ENCODE assay signal across 13 cellular contexts in the genomic region with DNA sequence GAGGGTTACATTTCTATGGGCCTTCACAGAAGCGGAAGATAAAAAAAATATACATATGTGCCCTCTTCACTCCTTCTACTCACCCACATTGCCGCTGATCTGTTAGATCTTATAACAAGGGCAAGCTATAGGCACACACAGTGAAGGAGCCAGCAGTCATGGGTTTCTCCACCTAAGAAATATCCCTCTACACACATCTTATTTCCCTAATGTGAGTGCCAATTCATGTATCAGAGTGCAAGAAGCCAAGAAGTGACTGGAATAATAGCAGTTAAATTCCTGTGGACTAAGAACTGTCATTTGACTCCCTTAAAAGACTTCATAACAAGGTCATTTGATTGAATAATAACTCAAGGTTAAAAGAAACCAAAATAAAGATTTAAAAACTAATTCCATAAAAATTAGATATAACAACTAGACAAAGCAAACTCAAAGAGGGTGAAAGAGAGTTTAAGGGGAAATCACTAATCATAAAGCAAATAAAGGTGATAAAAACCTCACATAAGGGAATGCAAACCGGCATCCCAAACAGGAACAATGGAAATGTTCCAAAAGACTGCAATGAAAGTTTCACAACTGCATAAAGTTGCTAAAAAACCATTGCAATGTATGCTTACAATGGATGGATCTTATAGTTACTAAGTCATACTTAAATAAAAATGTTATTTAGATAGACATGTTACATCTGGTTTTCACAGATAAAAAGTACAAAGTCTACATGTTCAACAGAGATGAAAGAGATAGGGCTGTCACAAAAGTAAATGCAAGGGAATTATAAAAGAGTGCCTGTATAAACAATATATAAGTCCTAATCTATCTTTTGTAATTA. TPM values are rescaled to one million over a fixed set of nuclear protein-coding genes. Genes with fewer than 3 reads are reported as not detected.
A peak's percentile ranks its signal among the peaks of the same experiment; 100 is the strongest.
DNase-seq lines count a peak whose midpoint lies in the region; ATAC-seq and TF ChIP-seq lines count a peak whose summit lies in the region.
"Had no signal": no experiment of that assay in that cellular context is flagged by ENCODE, and none has a peak within 500 bp of the region (broad histone marks: within the 10 kb centered on the region; RNA-seq: fewer than 3 reads in every experiment).

No MANE protein-coding gene starts in this region.

- no peak overlapping the region for H2AK5ac ChIP-seq in IMR-90 (ENCODE audit: low read depth, low read length)

- peak overlapping the region; percentile 58 for H3K4me2 ChIP-seq in IMR-90 (ENCODE audit: low read depth, low read length)

- no peak for TF ChIP-seq POLR2A in IMR-90 (IDR thresholded peaks at IDR 0.05; ENCODE audit: low read depth, low read length)

- TF ChIP-seq CTCF in IMR-90 (conservative IDR thresholded peaks at IDR 0.05; ENCODE audit: low read depth, low read length), result no peak
- TF ChIP-seq CTCF in astrocyte of the spinal cord (IDR thresholded peaks at IDR 0.05; ENCODE audit: low read depth, low read length), result no peak

- H3K9me1 ChIP-seq in IMR-90 (ENCODE audit: insufficient read depth, low read length), result no peaks in the 10 kb centered on the region; the same call in 1 of the 2 replicates

- H3K27me3 ChIP-seq in IMR-90 (ENCODE audit: control insufficient read depth, insufficient read depth, low read length), result no peaks in the 10 kb centered on the region
- H3K27me3 ChIP-seq in skeletal muscle tissue (ENCODE audit: control insufficient read depth in 3 of 3, insufficient read depth in 3 of 3, low read length in 3 of 3), result no peaks in the 10 kb centered on the region
- H3K27me3 ChIP-seq: esophagus muscularis mucosa had no signal

- peak overlapping the region; percentile 7; the same call in 1 of the 2 replicates for H3K23ac ChIP-seq in IMR-90 (ENCODE audit: low read depth, low read length)

- DNase-seq in IMR-90, result peak; percentile 49
- peak; percentile 54 for DNase-seq in astrocyte of the spinal cord (ENCODE audit: low read depth, low spot score)
- no peak for DNase-seq in left ventricle myocardium superior
- no peak for DNase-seq in NK-92 (lab: John Stamatoyannopoulos, UW; ENCODE audit: unreplicated experiment)
- DNase-seq in NCI-H2227 (lab: John Stamatoyannopoulos, UW; ENCODE audit: unreplicated experiment), result no peak
- no peak for DNase-seq in stimulated activated naive CD4-positive, alpha-beta T cell (lab: John Stamatoyannopoulos, UW)
- DNase-seq: CD4-positive, alpha-beta memory T cell; GF-D8; HFFc6; NCI-H1092 treated with DMSO at 0.1 percent for 48 hours; retina had no signal

- H3K9me3 ChIP-seq in IMR-90 (ENCODE audit: control insufficient read depth, insufficient read depth, low read length), result no peaks in the 10 kb centered on the region
- no peaks in the 10 kb centered on the region for H3K9me3 ChIP-seq in skeletal muscle tissue (ENCODE audit: control insufficient read depth in 3 of 3, low read length in 3 of 3)
- H3K9me3 ChIP-seq: esophagus muscularis mucosa had no signal

- H3K9ac ChIP-seq in IMR-90 (ENCODE audit: low read depth, low read length), result no peak overlapping the region
- H3K9ac ChIP-seq in skeletal muscle tissue (ENCODE audit: low read depth in 1 of 3, low read length in 3 of 3), result peak overlapping the region in 1 of 3 donors; percentile 41

- H2BK20ac ChIP-seq in IMR-90 (ENCODE audit: low read depth, low read length), result no peak overlapping the region

- H2BK15ac ChIP-seq in IMR-90 (ENCODE audit: low read depth, low read length), result no peak overlapping the region; the same call in 2 of the 3 replicates

- ATAC-seq in IMR-90 (ENCODE audit: low read depth), result peak; percentile 46
- ATAC-seq in left ventricle myocardium superior, result peak; percentile 27

- no peak overlapping the region for H2AK9ac ChIP-seq in IMR-90 (replicated peaks; ENCODE audit: low read depth, low read length, poor library complexity)

- peaks cover 29 to 60% of the 10 kb centered on the region in 2 experiments for H3K79me1 ChIP-seq in IMR-90 (ENCODE audit: low read depth in 1 of 2, low read length in 2 of 2)

- POLR2A ChIA-PET in IMR-90 (lab: Charles Lee; ENCODE audit: unreplicated experiment), result no interaction called here

- H4K20me1 ChIP-seq in IMR-90 (ENCODE audit: insufficient read depth, low read length), result peaks cover 24% of the 10 kb centered on the region

- no peak overlapping the region for H2BK5ac ChIP-seq in IMR-90 (ENCODE audit: low read depth, low read length, poor library complexity, severe bottlenecking)

- no peak overlapping the region for H3K56ac ChIP-seq in IMR-90 (ENCODE audit: extremely low read depth, insufficient read depth, low read length)

- in situ Hi-C loops in IMR-90 (cut with MboI; ENCODE audit: low sequenced_read_pairs) (no loop called here), astrocyte of the spinal cord (cut with HindIII; ENCODE audit: low sequenced_read_pairs) (no loop called here)

- H3K14ac ChIP-seq in IMR-90 (replicated peaks; ENCODE audit: low read depth, low read length), result peak overlapping the region; percentile 54; the same call in 1 of the 2 replicates

- dilution Hi-C loops in IMR-90 (cut with HindIII; ENCODE audit: low sequenced_read_pairs, unreplicated experiment), result no loop called here

- H4K91ac ChIP-seq in IMR-90 (ENCODE audit: insufficient read depth, low read depth, low read length), result no peak overlapping the region

- TF ChIP-seq RAD21 in IMR-90 (IDR thresholded peaks at IDR 0.05; ENCODE audit: low read length), result no peak

- H3K27ac ChIP-seq in IMR-90 (ENCODE audit: insufficient read depth, low read length) (no peak overlapping the region), skeletal muscle tissue (ENCODE audit: low read depth, low read length) (peak overlapping the region; percentile 25)
- H3K27ac ChIP-seq: esophagus muscularis mucosa had no signal

- intact Hi-C loops in IMR-90 (cut with micrococcal nuclease) (no loop called here), left ventricle myocardium superior (cut with micrococcal nuclease) (no loop called here)

- H3K4me1 ChIP-seq in IMR-90 (ENCODE audit: control insufficient read depth, insufficient read depth, low read length), result peaks cover 8% of the 10 kb centered on the region
- H3K4me1 ChIP-seq in skeletal muscle tissue (ENCODE audit: control insufficient read depth in 3 of 3, insufficient read depth in 3 of 3, low read length in 3 of 3), result peaks cover 11 to 13% (median 12%) of the 10 kb centered on the region in 3 donors

- H3K4me3 ChIP-seq in IMR-90 (ENCODE audit: insufficient read depth, low read depth, low read length) (no peak overlapping the region), astrocyte of the spinal cord (ENCODE audit: low read depth, low read length) (no peak overlapping the region), skeletal muscle tissue (ENCODE audit: low read length in 3 of 3) (peak overlapping the region in 1 of 3 donors; percentile 29)
- H3K4me3 ChIP-seq: esophagus muscularis mucosa had no signal

- WGBS in IMR-90 (ENCODE audit: extremely low coverage in 2 of 2, insufficient read length in 1 of 2), 2 experiments, result no CpG with 5 or more reads among the region's 3 CpGs

- CTCF ChIA-PET in IMR-90 (lab: Yijun Ruan, JAX), result no interaction called here

- H2BK120ac ChIP-seq in IMR-90 (ENCODE audit: low read depth, low read length), result no peak overlapping the region

- H4K8ac ChIP-seq in IMR-90 (ENCODE audit: low read depth in 2 of 2, low read length in 2 of 2), result no peak overlapping the region; a peak in 1 of 4 replicates

- H2AFZ ChIP-seq in IMR-90 (replicated peaks; ENCODE audit: low read length, poor library complexity), result no peak overlapping the region

- no peak overlapping the region for H3K4ac ChIP-seq in IMR-90 (ENCODE audit: low read depth, low read length)

- no peak overlapping the region for H4K5ac ChIP-seq in IMR-90 (ENCODE audit: low read depth, low read length)

- no peak overlapping the region for H3K18ac ChIP-seq in IMR-90 (ENCODE audit: low read depth, low read length)

- no TSS peak for BruUV-seq in IMR-90 (replicated peaks; lab: Mats Ljungman, UMichigan)

- peaks cover 3% of the 10 kb centered on the region; the same call in 1 of the 2 replicates for H3K36me3 ChIP-seq in IMR-90 (ENCODE audit: control insufficient read depth, insufficient read depth, low read length)
- H3K36me3 ChIP-seq in skeletal muscle tissue (ENCODE audit: control insufficient read depth in 3 of 3, insufficient read depth in 3 of 3, low read length in 3 of 3), result no peaks in the 10 kb centered on the region
- H3K36me3 ChIP-seq: esophagus muscularis mucosa had no signal

TF ChIP-seq in IMR-90, 13 proteins besides CTCF, POLR2A, EP300 and RAD21 (continues in another document):
- no peak for TF ChIP-seq RCOR1 (IDR thresholded peaks at IDR 0.05; ENCODE audit: insufficient replicate concordance, low read length)
- no peak for TF ChIP-seq MXI1 (IDR thresholded peaks at IDR 0.05; ENCODE audit: borderline replicate concordance, low read depth, low read length)
- TF ChIP-seq RFX5 (IDR thresholded peaks at IDR 0.05; ENCODE audit: low read depth, low read length), result no peak
- no peak for TF ChIP-seq MAFK (IDR thresholded peaks at IDR 0.05; ENCODE audit: low read depth, low read length)
- TF ChIP-seq FOS (IDR thresholded peaks at IDR 0.05; ENCODE audit: low read depth, low read length), result no peak
- TF ChIP-seq SMC3 (IDR thresholded peaks at IDR 0.05; ENCODE audit: low read depth, low read length), result no peak
- no peak for TF ChIP-seq BHLHE40 (IDR thresholded peaks at IDR 0.05; ENCODE audit: low read depth, low read length)
- TF ChIP-seq CEBPB (IDR thresholded peaks at IDR 0.05; ENCODE audit: low read depth, low read length), result no peak
- TF ChIP-seq, protein P1, sequence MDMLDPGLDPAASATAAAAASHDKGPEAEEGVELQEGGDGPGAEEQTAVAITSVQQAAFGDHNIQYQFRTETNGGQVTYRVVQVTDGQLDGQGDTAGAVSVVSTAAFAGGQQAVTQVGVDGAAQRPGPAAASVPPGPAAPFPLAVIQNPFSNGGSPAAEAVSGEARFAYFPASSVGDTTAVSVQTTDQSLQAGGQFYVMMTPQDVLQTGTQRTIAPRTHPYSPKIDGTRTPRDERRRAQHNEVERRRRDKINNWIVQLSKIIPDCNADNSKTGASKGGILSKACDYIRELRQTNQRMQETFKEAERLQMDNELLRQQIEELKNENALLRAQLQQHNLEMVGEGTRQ (IDR thresholded peaks at IDR 0.05; ENCODE audit: low read depth, low read length), result no peak
- TF ChIP-seq NFE2L2 (IDR thresholded peaks at IDR 0.05; ENCODE audit: low read depth, low read length), result no peak

RNA-seq across cellular contexts. Expression of a gene that starts 42.8 kb away (rescaled TPM):
- total RNA-seq in IMR-90 (2012; rRNA removed) (92.5 and 94.3 TPM in 2 replicates), left ventricle myocardium superior (57.9 TPM), skeletal muscle tissue (62.1 TPM)
- 43.3 and 44.9 TPM in 2 replicates for polyA plus RNA-seq in IMR-90 (2012; rRNA removed)
- polyA plus RNA-seq in IMR-90 (2012; cell fraction: cytosol; rRNA removed), result 10.8 and 11.9 TPM in 2 replicates
- polyA plus RNA-seq in IMR-90 (2012; cell fraction: nucleus; rRNA removed; ENCODE audit: low replicate concordance), result 27.8 and 127 TPM in 2 replicates

Comparison
In these comparisons a context has a peak if more than half of its experiments do, and no peak if none do; other contexts are left out.
1. DNase-seq: peak in IMR-90 (single experiment) and astrocyte of the spinal cord (single experiment); none in left ventricle myocardium superior (single experiment), NK-92 (single experiment), NCI-H2227 (single experiment) and stimulated activated naive CD4-positive, alpha-beta T cell (0 of 6).